In the genomic region with DNA sequence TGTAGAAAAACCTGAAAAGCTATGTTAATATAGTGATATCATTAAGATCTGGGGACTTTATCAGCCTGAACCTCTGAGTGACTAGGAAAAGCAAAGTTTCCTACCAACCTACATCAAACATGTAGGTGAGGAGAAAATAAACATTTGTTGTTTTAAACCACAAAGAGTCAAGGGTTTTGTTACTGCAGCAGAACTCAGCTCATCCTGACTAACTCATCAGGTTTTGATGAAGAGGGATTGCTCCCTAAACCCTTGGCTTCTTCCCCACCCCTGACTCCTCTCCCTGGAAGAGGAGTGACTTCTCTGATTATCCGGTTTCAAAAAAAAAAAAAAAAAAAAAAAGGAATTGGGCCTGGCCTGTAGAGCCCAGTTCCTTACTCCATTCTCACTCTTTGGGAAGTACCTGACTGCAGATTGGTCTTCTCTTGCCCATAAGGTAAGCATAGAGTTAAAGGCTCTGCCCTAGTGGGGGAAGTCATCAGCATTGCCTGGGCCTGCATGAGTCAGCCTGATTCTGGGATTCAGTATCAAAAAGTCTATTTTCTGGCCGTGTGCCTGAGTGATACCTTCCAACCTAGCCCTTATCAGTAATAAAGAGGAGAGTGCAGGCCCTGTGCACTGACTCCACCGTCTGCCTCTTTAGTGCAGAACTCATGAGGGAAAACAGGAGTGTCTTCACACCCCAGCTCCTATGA, we compare ENCODE assay signal across 2 cellular contexts.
A peak's percentile ranks its signal among the peaks of the same experiment; 100 is the strongest.
TF ChIP-seq lines count a peak whose summit lies in the region.

No MANE protein-coding gene starts in this region.

TF ChIP-seq in A549, 52 proteins besides CTCF, POLR2A, EP300 and RAD21:
- TF ChIP-seq SMC3 (IDR thresholded peaks at IDR 0.05) (peak; percentile 22; the same call in 1 of the 3 replicates), FOSL2 (IDR thresholded peaks at IDR 0.05) (peak; percentile 50), FOSL2 (CRISPR knock-in tag; IDR thresholded peaks at IDR 0.05) (no peak), JUNB (IDR thresholded peaks at IDR 0.05) (peak; percentile 58; the same call in 1 of the 2 replicates), ZSCAN20 (CRISPR knock-in tag; IDR thresholded peaks at IDR 0.05) (no peak)

TF ChIP-seq in HepG2, 621 proteins besides CTCF, POLR2A, EP300 and RAD21:
- TF ChIP-seq ZNF12 (CRISPR knock-in tag; IDR thresholded peaks at IDR 0.05), result peak; percentile 97
- TF ChIP-seq, protein P1, sequence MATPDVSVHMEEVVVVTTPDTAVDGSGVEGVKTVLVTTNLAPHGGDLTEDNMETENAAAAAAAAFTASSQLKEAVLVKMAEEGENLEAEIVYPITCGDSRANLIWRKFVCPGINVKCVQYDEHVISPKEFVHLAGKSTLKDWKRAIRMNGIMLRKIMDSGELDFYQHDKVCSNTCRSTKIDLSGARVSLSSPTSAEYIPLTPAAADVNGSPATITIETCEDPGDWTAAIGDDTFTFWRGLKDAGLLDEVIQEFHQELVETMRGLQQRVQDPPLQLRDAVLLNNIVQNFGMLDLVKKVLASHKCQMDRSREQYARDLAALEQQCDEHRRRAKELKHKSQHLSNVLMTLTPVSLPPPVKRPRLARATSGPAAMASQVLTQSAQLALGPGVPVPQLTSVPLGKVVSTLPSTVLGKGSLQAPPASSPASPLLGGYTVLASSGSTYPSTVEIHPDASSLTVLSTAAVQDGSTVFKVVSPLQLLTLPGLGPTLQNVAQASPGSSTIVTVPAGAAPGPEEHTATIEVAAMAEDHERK (CRISPR knock-in tag; IDR thresholded peaks at IDR 0.05; ENCODE audit: low read depth), result no peak
- TF ChIP-seq CENPT (CRISPR knock-in tag; IDR thresholded peaks at IDR 0.05; ENCODE audit: low read depth), result no peak
- TF ChIP-seq ZNF10 (CRISPR knock-in tag; IDR thresholded peaks at IDR 0.05; ENCODE audit: borderline replicate concordance, low read depth), result no peak
- TF ChIP-seq ATRX (CRISPR knock-in tag; IDR thresholded peaks at IDR 0.05; ENCODE audit: borderline replicate concordance), result no peak
- TF ChIP-seq, protein P2, sequence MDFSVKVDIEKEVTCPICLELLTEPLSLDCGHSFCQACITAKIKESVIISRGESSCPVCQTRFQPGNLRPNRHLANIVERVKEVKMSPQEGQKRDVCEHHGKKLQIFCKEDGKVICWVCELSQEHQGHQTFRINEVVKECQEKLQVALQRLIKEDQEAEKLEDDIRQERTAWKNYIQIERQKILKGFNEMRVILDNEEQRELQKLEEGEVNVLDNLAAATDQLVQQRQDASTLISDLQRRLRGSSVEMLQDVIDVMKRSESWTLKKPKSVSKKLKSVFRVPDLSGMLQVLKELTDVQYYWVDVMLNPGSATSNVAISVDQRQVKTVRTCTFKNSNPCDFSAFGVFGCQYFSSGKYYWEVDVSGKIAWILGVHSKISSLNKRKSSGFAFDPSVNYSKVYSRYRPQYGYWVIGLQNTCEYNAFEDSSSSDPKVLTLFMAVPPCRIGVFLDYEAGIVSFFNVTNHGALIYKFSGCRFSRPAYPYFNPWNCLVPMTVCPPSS (IDR thresholded peaks at IDR 0.05), result no peak
- no peak for TF ChIP-seq KDM1A (CRISPR knock-in tag; IDR thresholded peaks at IDR 0.05)
